ENCODE assay signal across 14 cellular contexts in the genomic region with DNA sequence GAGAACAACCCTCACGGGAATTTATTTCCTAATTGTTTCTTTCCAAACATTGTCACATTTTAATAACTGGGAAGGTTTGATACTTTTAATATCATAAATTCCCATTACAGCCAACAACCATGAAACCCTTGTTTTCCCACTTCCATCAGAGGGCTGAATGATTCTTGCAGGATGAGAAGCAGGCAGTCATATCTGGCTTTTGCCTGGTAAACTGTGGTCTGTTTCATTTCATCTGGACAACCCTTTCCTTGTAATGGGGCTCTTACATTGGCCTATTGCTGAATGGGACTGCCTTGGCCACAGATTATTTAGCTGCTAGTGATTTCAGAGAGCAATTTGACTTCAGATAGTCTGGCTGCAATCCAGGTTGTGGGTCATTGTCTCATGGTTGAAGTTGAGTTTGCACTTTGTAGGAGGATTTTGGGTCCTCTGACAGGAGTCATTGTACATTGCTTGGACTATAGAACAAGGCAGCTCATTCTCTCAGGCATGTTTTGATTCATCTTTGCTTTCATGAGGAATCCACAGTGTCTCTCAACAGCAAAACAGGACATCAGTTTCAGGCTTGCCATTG.
A peak's percentile ranks its signal among the peaks of the same experiment; 100 is the strongest.
DNase-seq lines count a peak whose midpoint lies in the region.
"Had no signal": no experiment of that assay in that cellular context is flagged by ENCODE, and none has a peak within 500 bp of the region (broad histone marks: within the 10 kb centered on the region; RNA-seq: fewer than 3 reads in every experiment).

No MANE protein-coding gene starts in this region.

- peak; percentile 79 for DNase-seq in Ammon's horn (ENCODE audit: low spot score)
- peak; percentile 89 for DNase-seq in globus pallidus (ENCODE audit: low spot score)
- peak; percentile 0 for DNase-seq in occipital lobe (lab: John Stamatoyannopoulos, UW)
- peak; percentile 83 for DNase-seq in superior temporal gyrus (ENCODE audit: extremely low spot score)
- no peak for DNase-seq in mesenteric fat pad (ENCODE audit: low spot score)
- no peak for DNase-seq in stimulated activated CD4-positive, alpha-beta T cell treated with anti-CD3 and anti-CD28 coated beads, Interleukin-4, amount 100 ng/mL, for 4 hours
- no peak for DNase-seq in iPS-NIHi7 (ENCODE audit: extremely low spot score)
- DNase-seq: AML-193; CD4-positive, alpha-beta memory T cell; DMS153; DMS79; GDM1; H9; IMR-90 had no signal

Comparison
In these comparisons a context has a peak if more than half of its experiments do, and no peak if none do; other contexts are left out.
1. DNase-seq: peak in Ammon's horn (single experiment), globus pallidus (single experiment), occipital lobe (single experiment) and superior temporal gyrus (single experiment); none in mesenteric fat pad (single experiment), stimulated activated CD4-positive, alpha-beta T cell treated with anti-CD3 and anti-CD28 coated beads, Interleukin-4, amount 100 ng/mL, for 4 hours (0 of 2) and iPS-NIHi7 (single experiment).